12 cellular contexts compared by ENCODE assay signal in genomic region chr1:234437423-234438171, GRCh38. TPM values are rescaled to one million over a fixed set of nuclear protein-coding genes. Genes with fewer than 3 reads are reported as not detected.
DNase-seq lines count a peak whose midpoint lies in the region; ATAC-seq and TF ChIP-seq lines count a peak whose summit lies in the region.
"Had no signal": no experiment of that assay in that cellular context is flagged by ENCODE, and none has a peak within 500 bp of the region (broad histone marks: within the 10 kb centered on the region; RNA-seq: fewer than 3 reads in every experiment).

No MANE protein-coding gene starts in this region.

- no peak for ATAC-seq in HG03520 (IDR thresholded peaks at IDR 0.05; ENCODE audit: unreplicated experiment)
- no peak for ATAC-seq in HG02588 (IDR thresholded peaks at IDR 0.05; ENCODE audit: unreplicated experiment)

- in situ Hi-C loops in G401 (cut with HindIII; ENCODE audit: low sequenced_read_pairs): no loop called here

- DNase-seq in G401 (ENCODE audit: low spot score) (peak; percentile 84), dermis microvascular lymphatic vessel endothelial cell (ENCODE audit: low read depth in 2 of 2) (peak; percentile 58 to 81), pulmonary artery endothelial cell (ENCODE audit: low read depth, low spot score) (peak; percentile 30), NCI-H2029 treated with DMSO at 0.1 percent for 48 hours (lab: John Stamatoyannopoulos, UW) (no peak)
- DNase-seq: activated CD4-positive, CD25-positive, alpha-beta regulatory T cell; activated naive CD8-positive, alpha-beta T cell treated with anti-CD3 and anti-CD28 coated beads, Interleukin-2, amount 10 ng/mL, durations not matched to agents 7 days and 5 days; foreskin melanocyte; NCI-H2107; stimulated activated CD4-positive, alpha-beta T cell treated with anti-CD3 and anti-CD28 coated beads, Interleukin-4, amount 100 ng/mL, for 1 hour had no signal

TF ChIP-seq in PFSK-1, 5 proteins besides CTCF, POLR2A, EP300 and RAD21:
- peak; percentile 77; the same call in 1 of the 2 replicates for TF ChIP-seq SIN3A (IDR thresholded peaks at IDR 0.05; ENCODE audit: borderline replicate concordance, insufficient read depth, low read length)
- no peak for TF ChIP-seq TAF1 (IDR thresholded peaks at IDR 0.05; ENCODE audit: borderline replicate concordance, insufficient read depth, low read length)
- TF ChIP-seq, protein P1, sequence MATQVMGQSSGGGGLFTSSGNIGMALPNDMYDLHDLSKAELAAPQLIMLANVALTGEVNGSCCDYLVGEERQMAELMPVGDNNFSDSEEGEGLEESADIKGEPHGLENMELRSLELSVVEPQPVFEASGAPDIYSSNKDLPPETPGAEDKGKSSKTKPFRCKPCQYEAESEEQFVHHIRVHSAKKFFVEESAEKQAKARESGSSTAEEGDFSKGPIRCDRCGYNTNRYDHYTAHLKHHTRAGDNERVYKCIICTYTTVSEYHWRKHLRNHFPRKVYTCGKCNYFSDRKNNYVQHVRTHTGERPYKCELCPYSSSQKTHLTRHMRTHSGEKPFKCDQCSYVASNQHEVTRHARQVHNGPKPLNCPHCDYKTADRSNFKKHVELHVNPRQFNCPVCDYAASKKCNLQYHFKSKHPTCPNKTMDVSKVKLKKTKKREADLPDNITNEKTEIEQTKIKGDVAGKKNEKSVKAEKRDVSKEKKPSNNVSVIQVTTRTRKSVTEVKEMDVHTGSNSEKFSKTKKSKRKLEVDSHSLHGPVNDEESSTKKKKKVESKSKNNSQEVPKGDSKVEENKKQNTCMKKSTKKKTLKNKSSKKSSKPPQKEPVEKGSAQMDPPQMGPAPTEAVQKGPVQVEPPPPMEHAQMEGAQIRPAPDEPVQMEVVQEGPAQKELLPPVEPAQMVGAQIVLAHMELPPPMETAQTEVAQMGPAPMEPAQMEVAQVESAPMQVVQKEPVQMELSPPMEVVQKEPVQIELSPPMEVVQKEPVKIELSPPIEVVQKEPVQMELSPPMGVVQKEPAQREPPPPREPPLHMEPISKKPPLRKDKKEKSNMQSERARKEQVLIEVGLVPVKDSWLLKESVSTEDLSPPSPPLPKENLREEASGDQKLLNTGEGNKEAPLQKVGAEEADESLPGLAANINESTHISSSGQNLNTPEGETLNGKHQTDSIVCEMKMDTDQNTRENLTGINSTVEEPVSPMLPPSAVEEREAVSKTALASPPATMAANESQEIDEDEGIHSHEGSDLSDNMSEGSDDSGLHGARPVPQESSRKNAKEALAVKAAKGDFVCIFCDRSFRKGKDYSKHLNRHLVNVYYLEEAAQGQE (IDR thresholded peaks at IDR 0.05; ENCODE audit: insufficient read depth in 1 of 2, low read depth in 2 of 2, low read length in 2 of 2): peak in 1 of 2 experiments; percentile 46; a peak in 1 of 4 replicates

RNA-seq across cellular contexts. Expression of gene TARBP1, which starts 41.4 kb away (rescaled TPM):
- 19.8 and 21.7 TPM in 2 replicates for total RNA-seq in G401 (2014; rRNA removed; shearing (Covaris generic))
- polyA plus RNA-seq in PFSK-1 (2012; ENCODE audit: insufficient read length, low read depth): 19.9 TPM
- total RNA-seq in dermis microvascular lymphatic vessel endothelial cell (14.2 and 14.4 TPM in 2 replicates), pulmonary artery endothelial cell (21.5 and 25.1 TPM in 2 replicates)
